ENCODE assay signal across 8 cellular contexts in the genomic region with DNA sequence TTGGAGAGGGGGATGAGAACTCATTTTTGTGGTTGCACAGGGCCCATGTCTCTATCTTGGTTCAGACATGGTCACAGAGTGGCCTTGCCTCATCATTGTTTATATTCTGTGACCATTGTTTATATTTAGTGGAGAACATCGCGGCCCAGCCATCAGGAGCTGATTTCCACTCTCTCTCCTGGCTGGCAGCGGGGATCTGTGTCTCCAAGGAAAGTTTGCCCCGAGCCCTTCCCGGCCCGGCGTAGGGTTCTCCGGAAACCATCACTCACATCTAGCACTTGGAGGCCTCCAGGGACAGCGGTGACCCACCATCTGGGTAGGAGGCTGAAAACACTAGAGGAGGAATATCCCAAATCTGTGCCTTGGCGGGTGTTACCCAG. TPM values are rescaled to one million over a fixed set of nuclear protein-coding genes. Genes with fewer than 3 reads are reported as not detected.
DNase-seq lines count a peak whose midpoint lies in the region; ATAC-seq and TF ChIP-seq lines count a peak whose summit lies in the region.

No MANE protein-coding gene starts in this region.

- peaks cover 0 to 3% of the 10 kb centered on the region in 2 donors for H3K36me3 Mint-ChIP-seq in CD4-positive, alpha-beta memory T cell

- H3K79me2 ChIP-seq in parathyroid adenoma, result no peaks in the 10 kb centered on the region

- no peak for TF ChIP-seq POLR2A in gastroesophageal sphincter (IDR thresholded peaks at IDR 0.05)

- no peak overlapping the region for H3K4me3 ChIP-seq in CD4-positive, alpha-beta memory T cell (ENCODE audit: low read length in 2 of 2)
- H3K4me3 ChIP-seq in SJSA1 (peak overlapping the region; percentile 50; the same call in 1 of the 2 replicates), gastroesophageal sphincter (peak overlapping the region; percentile 50 to 87), parathyroid adenoma (ENCODE audit: low read depth, low read length) (peak overlapping the region; percentile 53)

- ATAC-seq in gastroesophageal sphincter, result peak; percentile 76
- ATAC-seq in HG03097 (IDR thresholded peaks at IDR 0.05; ENCODE audit: low FRiP score, unreplicated experiment), result no peak

- intact Hi-C loops in CD4-positive, alpha-beta memory T cell (cut with micrococcal nuclease), result no loop called here

- CTCF ChIA-PET in CD4-positive, alpha-beta memory T cell (lab: Charles Lee; ENCODE audit: partially characterized antibody), result no interaction called here

- POLR2A ChIA-PET in CD4-positive, alpha-beta memory T cell (lab: Charles Lee; ENCODE audit: partially characterized antibody), result no interaction called here

- peaks cover 4% of the 10 kb centered on the region for H3K27me3 ChIP-seq in CD4-positive, alpha-beta memory T cell (ENCODE audit: insufficient read depth, low read length)
- no peaks in the 10 kb centered on the region for H3K27me3 ChIP-seq in SJSA1 (replicated peaks)
- no peaks in the 10 kb centered on the region for H3K27me3 ChIP-seq in gastroesophageal sphincter
- no peaks in the 10 kb centered on the region for H3K27me3 ChIP-seq in parathyroid adenoma (ENCODE audit: control insufficient read depth, insufficient read depth, low read length)

- H3K4me2 ChIP-seq in parathyroid adenoma (ENCODE audit: low read length), result peak overlapping the region; percentile 78

- H3K27ac Mint-ChIP-seq in CD4-positive, alpha-beta memory T cell, result peak overlapping the region in 2 of 7 donors; percentile 8 to 24

- peak overlapping the region; percentile 92 for H2AFZ ChIP-seq in parathyroid adenoma

- peaks cover 0 to 2% (median 0%) of the 10 kb centered on the region in 8 donors for H3K9me3 Mint-ChIP-seq in CD4-positive, alpha-beta memory T cell

- no peak overlapping the region for H3K27ac ChIP-seq in CD4-positive, alpha-beta memory T cell (ENCODE audit: low read depth, low read length)
- H3K27ac ChIP-seq in SJSA1 (peak overlapping the region; percentile 19), gastroesophageal sphincter (peak overlapping the region; percentile 93 to 99 (median 96)), parathyroid adenoma (peak overlapping the region; percentile 95)

- peaks cover 10% of the 10 kb centered on the region for H3K4me1 ChIP-seq in CD4-positive, alpha-beta memory T cell (ENCODE audit: insufficient read depth, low read length)
- H3K4me1 ChIP-seq in SJSA1 (replicated peaks), result peaks cover 27% of the 10 kb centered on the region
- H3K4me1 ChIP-seq in gastroesophageal sphincter, result peaks cover 0 to 38% (median 11%) of the 10 kb centered on the region in 3 donors
- H3K4me1 ChIP-seq in parathyroid adenoma, result peaks cover 14% of the 10 kb centered on the region

- TF ChIP-seq EP300 in gastroesophageal sphincter (IDR thresholded peaks at IDR 0.05), result no peak

- peaks cover 8 to 16% of the 10 kb centered on the region in 2 donors for H3K27me3 Mint-ChIP-seq in CD4-positive, alpha-beta memory T cell

- H3K9me3 ChIP-seq in CD4-positive, alpha-beta memory T cell (ENCODE audit: control insufficient read depth in 1 of 2, low read length in 2 of 2), result no peaks in the 10 kb centered on the region
- H3K9me3 ChIP-seq in SJSA1 (replicated peaks) (0 out of 2 replicates have a peak, but pooled peaks cover 1% of the 10 kb centered on the region), gastroesophageal sphincter (no peaks in the 10 kb centered on the region), parathyroid adenoma (ENCODE audit: control insufficient read depth, low read length) (no peaks in the 10 kb centered on the region)

- H3K4me3 Mint-ChIP-seq in CD4-positive, alpha-beta memory T cell, result peak overlapping the region in 7 of 8 donors; percentile 29 to 86 (median 66)

- peaks cover 4 to 23% (median 11%) of the 10 kb centered on the region in 4 donors for H3K4me1 Mint-ChIP-seq in CD4-positive, alpha-beta memory T cell

- WGBS in gastroesophageal sphincter (ENCODE audit: low coverage in 1 of 2), 2 donors, result 21% methylated on average over 5 of the region's 10 CpGs; no CpG with 5 or more reads in 1 of the 2 donors

- H3K36me3 ChIP-seq in CD4-positive, alpha-beta memory T cell (ENCODE audit: insufficient read depth, low read length), result no peaks in the 10 kb centered on the region
- H3K36me3 ChIP-seq in SJSA1, result no peaks in the 10 kb centered on the region; the same call in 1 of the 2 replicates
- peaks cover 0 to 20% of the 10 kb centered on the region in 2 donors for H3K36me3 ChIP-seq in gastroesophageal sphincter
- no peaks in the 10 kb centered on the region for H3K36me3 ChIP-seq in parathyroid adenoma (ENCODE audit: control insufficient read depth, insufficient read depth, low read length)

- TF ChIP-seq CTCF in gastroesophageal sphincter (IDR thresholded peaks at IDR 0.05), result no peak
- no peak for TF ChIP-seq CTCF in parathyroid adenoma (IDR thresholded peaks at IDR 0.05)

- H3K9ac ChIP-seq in parathyroid adenoma, result no peak overlapping the region

- no peak for DNase-seq in CD4-positive, alpha-beta memory T cell
- DNase-seq in SJSA1 (ENCODE audit: low read depth in 1 of 2, low spot score in 2 of 2) (peak; percentile 77 to 84), middle frontal gyrus (ENCODE audit: extremely low spot score, low spot score) (no peak), NCI-H2171 treated with DMSO at 0.1 percent for 48 hours (lab: John Stamatoyannopoulos, UW) (no peak), NCI-H2107 (lab: John Stamatoyannopoulos, UW) (no peak)

RNA-seq across cellular contexts. Expression of gene ZNF358, which starts 0.8 kb away (rescaled TPM):
- 1 to 10 TPM; 8.4 to 8.7 TPM for total RNA-seq in CD4-positive, alpha-beta memory T cell
- polyA plus RNA-seq in CD4-positive, alpha-beta memory T cell, result 1 to 10 TPM in 1 of 2 donors, not detected in 1; 1.6 TPM
- 31.4 and 33.7 TPM in 2 replicates for total RNA-seq in SJSA1 (2014; rRNA removed; shearing (Covaris generic))
- 100 to 1,000 TPM in 2 of 4 donors, 10 to 100 TPM in 2; 63.9 to 153 (median 98.7) TPM for total RNA-seq in gastroesophageal sphincter

RNA-seq across cellular contexts. Expression of gene MCOLN1, which starts 7.3 kb away (rescaled TPM):
- total RNA-seq in CD4-positive, alpha-beta memory T cell, result 10 to 100 TPM; 14.1 to 14.9 TPM
- polyA plus RNA-seq in CD4-positive, alpha-beta memory T cell, result 1 to 10 TPM; 8.0 to 9.1 TPM
- 2.9 and 5.5 TPM in 2 replicates for total RNA-seq in SJSA1 (2014; rRNA removed; shearing (Covaris generic))
- total RNA-seq in gastroesophageal sphincter, result 10 to 100 TPM in 3 of 4 donors, 1 to 10 TPM in 1; 7.4 to 18.4 (median 17.5) TPM

RNA-seq across cellular contexts. Expression of gene PNPLA6, which starts 20.4 kb away (rescaled TPM):
- 100 to 1,000 TPM; 168 to 169 TPM for total RNA-seq in CD4-positive, alpha-beta memory T cell
- 10 to 100 TPM in 1 of 2 donors, 1 to 10 TPM in 1; 4.7 to 14.1 TPM for polyA plus RNA-seq in CD4-positive, alpha-beta memory T cell
- 41.6 and 47.5 TPM in 2 replicates for total RNA-seq in SJSA1 (2014; rRNA removed; shearing (Covaris generic))
- total RNA-seq in gastroesophageal sphincter, result 100 to 1,000 TPM in 1 of 4 donors, 10 to 100 TPM in 3; 54.9 to 111 (median 75.2) TPM

RNA-seq across cellular contexts. Expression of gene PEX11G, which starts 26.2 kb away (rescaled TPM):
- under 1 TPM; 0.64 to 0.73 TPM for total RNA-seq in CD4-positive, alpha-beta memory T cell
- polyA plus RNA-seq in CD4-positive, alpha-beta memory T cell, result 1 to 10 TPM in 1 of 2 donors, under 1 TPM in 1; 0.64 to 1.7 TPM
- 0.47 TPM in 1 of 2 replicates, not detected in the other for total RNA-seq in SJSA1 (2014; rRNA removed; shearing (Covaris generic))
- 1 to 10 TPM; 1.0 to 3.1 (median 1.9) TPM for total RNA-seq in gastroesophageal sphincter

Comparison
In these comparisons a context has a peak if more than half of its experiments do, and no peak if none do; other contexts are left out.
1. DNase-seq: peak in SJSA1 (2 of 2); none in CD4-positive, alpha-beta memory T cell (0 of 5), middle frontal gyrus (single experiment), NCI-H2171 treated with DMSO at 0.1 percent for 48 hours (single experiment) and NCI-H2107 (single experiment).
2. H3K4me3 ChIP-seq: peak in SJSA1 (single experiment), gastroesophageal sphincter (2 of 2) and parathyroid adenoma (single experiment); none in CD4-positive, alpha-beta memory T cell (0 of 2).